In genomic region chr17:18006495-18007239, GRCh38 we compare ENCODE assay signal across 1 cellular context.
TF ChIP-seq lines count a peak whose summit lies in the region.

No MANE protein-coding gene starts in this region.

TF ChIP-seq in H1, 55 proteins besides CTCF, POLR2A, EP300 and RAD21:
- TF ChIP-seq HDAC2 (IDR thresholded peaks at IDR 0.05; ENCODE audit: borderline replicate concordance in 1 of 2, low read depth in 2 of 2, low read length in 2 of 2) = no peak
- no peak for TF ChIP-seq GTF2F1 (IDR thresholded peaks at IDR 0.05; ENCODE audit: borderline replicate concordance, low read depth, low read length)
- no peak for TF ChIP-seq EZH2 (IDR thresholded peaks at IDR 0.05; ENCODE audit: low read depth, low read length, severe bottlenecking)
- no peak for TF ChIP-seq SP1 (IDR thresholded peaks at IDR 0.05; ENCODE audit: low read depth, low read length)
